Comparison of ENCODE assay signal across 1 cellular context in genomic region chr6:26331809-26332226, GRCh38.
A peak's percentile ranks its signal among the peaks of the same experiment; 100 is the strongest.
TF ChIP-seq lines count a peak whose summit lies in the region.

No MANE protein-coding gene starts in this region.

TF ChIP-seq in K562, 482 proteins besides CTCF, POLR2A, EP300 and RAD21 (continued from another document and continues in another):
- TF ChIP-seq ATF2 (CRISPR knock-in tag; IDR thresholded peaks at IDR 0.05): no peak
- no peak for TF ChIP-seq POLR3A (IDR thresholded peaks at IDR 0.05; ENCODE audit: borderline replicate concordance, extremely low read depth, insufficient read depth, insufficient read length)
- TF ChIP-seq PHTF2 (CRISPR knock-in tag; IDR thresholded peaks at IDR 0.05): no peak
- peak; percentile 64 for TF ChIP-seq TFAP4 (CRISPR knock-in tag; IDR thresholded peaks at IDR 0.05; ENCODE audit: borderline replicate concordance)
- TF ChIP-seq ZBTB34 (CRISPR knock-in tag; IDR thresholded peaks at IDR 0.05): no peak
- TF ChIP-seq SMARCA4 (IDR thresholded peaks at IDR 0.05): peak; percentile 82
- no peak for TF ChIP-seq GTF2E2 (tag; IDR thresholded peaks at IDR 0.05)
- TF ChIP-seq RBM39 (optimal IDR thresholded peaks at IDR 0.05; ENCODE audit: low read depth, low read length): no peak
- no peak for TF ChIP-seq RFX7 (CRISPR knock-in tag; IDR thresholded peaks at IDR 0.05)
- no peak for TF ChIP-seq MAX (CRISPR knock-in tag; IDR thresholded peaks at IDR 0.05)
- TF ChIP-seq RCOR1 (IDR thresholded peaks at IDR 0.05; ENCODE audit: borderline replicate concordance in 1 of 2, low read depth in 2 of 2, low read length in 2 of 2): peak in 1 of 2 experiments; percentile 96; a peak in 2 of 4 replicates
- TF ChIP-seq RBM25 (IDR thresholded peaks at IDR 0.05; ENCODE audit: low read depth, low read length, severe bottlenecking): no peak
- TF ChIP-seq TAL1 (IDR thresholded peaks at IDR 0.05): peak; percentile 75
- TF ChIP-seq POLR2G (IDR thresholded peaks at IDR 0.05; ENCODE audit: low read depth, low read length): no peak
- TF ChIP-seq SNRNP70 (optimal IDR thresholded peaks at IDR 0.05; ENCODE audit: low read depth, low read length): no peak
- TF ChIP-seq PTRF (tag; IDR thresholded peaks at IDR 0.05): no peak
- no peak for TF ChIP-seq ETV6 (IDR thresholded peaks at IDR 0.05; ENCODE audit: borderline replicate concordance in 1 of 2, low read depth in 2 of 2, low read length in 1 of 2)
- no peak for TF ChIP-seq ETV6 (CRISPR knock-in tag; IDR thresholded peaks at IDR 0.05; ENCODE audit: borderline replicate concordance)
- TF ChIP-seq SLC30A9 (CRISPR knock-in tag; IDR thresholded peaks at IDR 0.05): no peak
- no peak; a peak in 1 of 4 replicates for TF ChIP-seq SIN3A (IDR thresholded peaks at IDR 0.05; ENCODE audit: borderline replicate concordance in 2 of 2, control insufficient read depth in 1 of 2, low read depth in 2 of 2, low read length in 2 of 2)
- 0 out of 2 replicates have a peak, but pooled peaks have one; percentile 4 for TF ChIP-seq JUN (IDR thresholded peaks at IDR 0.05; ENCODE audit: borderline replicate concordance, low read depth, low read length)
- no peak for TF ChIP-seq JUN (CRISPR knock-in tag; IDR thresholded peaks at IDR 0.05; ENCODE audit: borderline replicate concordance)
- TF ChIP-seq SRSF3 (IDR thresholded peaks at IDR 0.05; ENCODE audit: insufficient read depth, low read length): no peak
- peak; percentile 70 for TF ChIP-seq SMAD3 (CRISPR knock-in tag; conservative IDR thresholded peaks at IDR 0.05)
- no peak for TF ChIP-seq SMAD2 (IDR thresholded peaks at IDR 0.05; ENCODE audit: low read depth, low read length)
- TF ChIP-seq ZNF12 (CRISPR knock-in tag; IDR thresholded peaks at IDR 0.05): no peak
- no peak for TF ChIP-seq TSHZ1 (CRISPR knock-in tag; IDR thresholded peaks at IDR 0.05)
- TF ChIP-seq ATF3 (IDR thresholded peaks at IDR 0.05): no peak
- TF ChIP-seq ATF3 (CRISPR knock-in tag; conservative IDR thresholded peaks at IDR 0.05): no peak
- TF ChIP-seq XRCC3 (IDR thresholded peaks at IDR 0.05): no peak
- TF ChIP-seq SMAD1 (IDR thresholded peaks at IDR 0.05; ENCODE audit: low read depth, low read length, partially characterized antibody): peak; percentile 77
- TF ChIP-seq NR3C1 (CRISPR knock-in tag; IDR thresholded peaks at IDR 0.05): no peak
- no peak for TF ChIP-seq U2AF1 (optimal IDR thresholded peaks at IDR 0.05; ENCODE audit: low read depth, low read length)
- TF ChIP-seq NCOA6 (IDR thresholded peaks at IDR 0.05): peak; percentile 8; the same call in 1 of the 2 replicates
- no peak for TF ChIP-seq FOXA1 (IDR thresholded peaks at IDR 0.05; ENCODE audit: borderline replicate concordance)
- TF ChIP-seq ZBTB26 (CRISPR knock-in tag; IDR thresholded peaks at IDR 0.05): no peak
- no peak for TF ChIP-seq MTA3 (IDR thresholded peaks at IDR 0.05; ENCODE audit: borderline replicate concordance)
- no peak for TF ChIP-seq NFYB (IDR thresholded peaks at IDR 0.05; ENCODE audit: extremely low read depth, insufficient read length)
- TF ChIP-seq CXXC5 (CRISPR knock-in tag; IDR thresholded peaks at IDR 0.05): peak; percentile 62
- TF ChIP-seq KLF10 (CRISPR knock-in tag; IDR thresholded peaks at IDR 0.05): no peak
- no peak for TF ChIP-seq ASH1L (IDR thresholded peaks at IDR 0.05; ENCODE audit: borderline replicate concordance, low read depth, partially characterized antibody)
- TF ChIP-seq MECOM (CRISPR knock-in tag; IDR thresholded peaks at IDR 0.05): peak; percentile 89
- 0 out of 2 replicates have a peak, but pooled peaks have one; percentile 11 for TF ChIP-seq MTF1 (CRISPR knock-in tag; IDR thresholded peaks at IDR 0.05; ENCODE audit: borderline replicate concordance)
- TF ChIP-seq ZFP91 (CRISPR knock-in tag; IDR thresholded peaks at IDR 0.05): no peak
- TF ChIP-seq ZNF253 (CRISPR knock-in tag; conservative IDR thresholded peaks at IDR 0.05): no peak
- no peak for TF ChIP-seq KLF13 (tag; IDR thresholded peaks at IDR 0.05; ENCODE audit: borderline replicate concordance, low read depth)
- TF ChIP-seq MTA1 (IDR thresholded peaks at IDR 0.05; ENCODE audit: borderline replicate concordance): peak; percentile 78; the same call in 1 of the 2 replicates
- no peak for TF ChIP-seq ZNF408 (CRISPR knock-in tag; IDR thresholded peaks at IDR 0.05; ENCODE audit: low read depth)
- no peak for TF ChIP-seq RB1 (IDR thresholded peaks at IDR 0.05; ENCODE audit: low read depth)
- TF ChIP-seq THAP7 (CRISPR knock-in tag; IDR thresholded peaks at IDR 0.05): no peak
- no peak for TF ChIP-seq PHB (CRISPR knock-in tag; IDR thresholded peaks at IDR 0.05)
- TF ChIP-seq MCM7 (IDR thresholded peaks at IDR 0.05): no peak
- TF ChIP-seq GTF3C2 (IDR thresholded peaks at IDR 0.05; ENCODE audit: borderline replicate concordance, extremely low read depth, insufficient read length): no peak
- TF ChIP-seq ETV1 (tag; conservative IDR thresholded peaks at IDR 0.05; ENCODE audit: low read depth): peak; percentile 49; the same call in 1 of the 2 replicates
- TF ChIP-seq ELF2 (CRISPR knock-in tag; IDR thresholded peaks at IDR 0.05): no peak; the same call in 1 of the 2 replicates
- TF ChIP-seq GATA2 (CRISPR knock-in tag; IDR thresholded peaks at IDR 0.05): peak; percentile 48
- TF ChIP-seq TAF1 (IDR thresholded peaks at IDR 0.05; ENCODE audit: control insufficient read depth, extremely low read depth, insufficient read depth, low read length, severe bottlenecking): no peak
- TF ChIP-seq SMARCC2 (IDR thresholded peaks at IDR 0.05; ENCODE audit: low read depth): no peak
- TF ChIP-seq FOXK2 (conservative IDR thresholded peaks at IDR 0.05 in 1 of 2, IDR thresholded peaks at IDR 0.05 in 1 of 2; ENCODE audit: low read depth in 2 of 2): no peak
